In the genomic region with DNA sequence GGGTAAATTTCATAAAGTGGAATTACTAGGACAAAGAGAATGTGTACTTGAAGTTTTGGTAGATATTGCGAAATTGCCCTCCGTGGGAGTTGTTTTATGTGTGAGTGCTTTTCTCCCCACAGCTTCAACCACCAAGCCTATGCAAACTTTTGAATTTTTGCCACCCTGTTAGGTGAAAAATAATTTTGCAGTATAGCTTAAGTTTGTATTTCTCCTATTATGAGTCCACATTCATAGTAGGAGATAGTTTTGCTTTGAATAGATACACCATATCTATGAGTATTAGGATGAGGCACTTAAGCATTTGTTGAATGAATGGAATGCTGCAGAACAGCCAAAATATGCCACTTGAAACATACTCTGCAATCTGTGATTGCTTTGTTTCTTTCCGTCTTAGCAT, we compare ENCODE assay signal across 13 cellular contexts. TPM values are rescaled to one million over a fixed set of nuclear protein-coding genes. Genes with fewer than 3 reads are reported as not detected.
DNase-seq lines count a peak whose midpoint lies in the region; ATAC-seq and TF ChIP-seq lines count a peak whose summit lies in the region.
"Had no signal": no experiment of that assay in that cellular context is flagged by ENCODE, and none has a peak within 500 bp of the region (broad histone marks: within the 10 kb centered on the region; RNA-seq: fewer than 3 reads in every experiment).

No MANE protein-coding gene starts in this region.

- peaks cover 11% of the 10 kb centered on the region for H3F3A ChIP-seq in GM23248 (ENCODE audit: insufficient read depth)

- in situ Hi-C loops in GM23248 (cut with MboI), result no loop called here

- no peak for ATAC-seq in HG02981 (IDR thresholded peaks at IDR 0.05; ENCODE audit: unreplicated experiment)
- ATAC-seq in heart right ventricle, result no peak

- WGBS in GM23248 (ENCODE audit: low coverage in 1 of 2, low lambda C conversion rate in 2 of 2, missing lambda C conversion rate in 2 of 2), 2 experiments, result 20 to 32% methylated on average over 3 of the region's 3 CpGs
- 69 to 70% methylated on average over 3 of the region's 3 CpGs for WGBS in heart right ventricle, 2 donors

- intact Hi-C loops in heart right ventricle (cut with DNase I), result no loop called here

- no peak for TF ChIP-seq CTCF in heart right ventricle (IDR thresholded peaks at IDR 0.05)

- peak overlapping the region; percentile 38 for H3K27ac ChIP-seq in GM23248
- H3K27ac ChIP-seq in SK-N-MC, result peak overlapping the region; percentile 70
- H3K27ac ChIP-seq in heart right ventricle, result no peak overlapping the region
- H3K27ac ChIP-seq: epithelial cell of prostate had no signal

- H3K9me3 ChIP-seq in GM23248 (ENCODE audit: low read depth) (no peaks in the 10 kb centered on the region), SK-N-MC (ENCODE audit: low read depth, low read length) (no peaks in the 10 kb centered on the region), heart right ventricle (no peaks in the 10 kb centered on the region)

- no peak overlapping the region for H2AFZ ChIP-seq in GM23248

- H3K9ac ChIP-seq in GM23248 (no peak overlapping the region), SK-N-MC (ENCODE audit: insufficient read length) (no peak overlapping the region)

- H3K27me3 ChIP-seq in GM23248 (replicated peaks; ENCODE audit: insufficient read depth) (no peaks in the 10 kb centered on the region), heart right ventricle (no peaks in the 10 kb centered on the region)

- peaks cover 40% of the 10 kb centered on the region for H3K79me2 ChIP-seq in GM23248 (ENCODE audit: insufficient read depth)

- peak overlapping the region; percentile 70 for H3K4me2 ChIP-seq in GM23248 (ENCODE audit: unreplicated experiment)

- DNase-seq in GM23248 (peak; percentile 71), SK-N-MC (ENCODE audit: low read depth, low spot score) (peak; percentile 12), fibroblast of peridontal ligament (ENCODE audit: extremely low read depth) (peak; percentile 67), skeletal muscle cell (ENCODE audit: low read depth) (peak; percentile 18), NCI-H1417 (lab: John Stamatoyannopoulos, UW) (no peak), heart right ventricle (no peak), DMS79 treated with DMSO at 0.1 percent for 48 hours (lab: John Stamatoyannopoulos, UW) (no peak)
- DNase-seq: activated B cell treated with CpG ODN at 0.5 μM for 24 hours; activated T-cell treated with anti-CD3 and anti-CD28 coated beads, Interleukin-2, amount 50 U/mL, for 24 hours; NCI-H146; small intestine had no signal

- H3K36me3 ChIP-seq in GM23248 (ENCODE audit: low read depth), result no peaks in the 10 kb centered on the region
- no peaks in the 10 kb centered on the region; the same call in 1 of the 2 replicates for H3K36me3 ChIP-seq in SK-N-MC (ENCODE audit: insufficient read depth, low read length)
- H3K36me3 ChIP-seq in heart right ventricle, result peaks cover 0 to 36% (median 0%) of the 10 kb centered on the region in 9 donors

- H3K4me1 ChIP-seq in GM23248 (ENCODE audit: insufficient read depth) (peaks cover 17% of the 10 kb centered on the region), heart right ventricle (peaks cover 0 to 12% (median 8%) of the 10 kb centered on the region in 9 donors)

- no peaks in the 10 kb centered on the region for H3K9me2 ChIP-seq in GM23248 (ENCODE audit: insufficient read depth)

- no peaks in the 10 kb centered on the region for H4K20me1 ChIP-seq in GM23248 (ENCODE audit: insufficient read depth)

- H3K4me3 ChIP-seq in GM23248, result peak overlapping the region; percentile 33
- peak overlapping the region; percentile 15 for H3K4me3 ChIP-seq in SK-N-MC
- H3K4me3 ChIP-seq in skeletal muscle cell (ENCODE audit: low read depth, low read length), result no peak overlapping the region
- no peak overlapping the region for H3K4me3 ChIP-seq in heart right ventricle

RNA-seq across cellular contexts. Expression of gene UVRAG, which starts 43.6 kb away (rescaled TPM):
- 9.9 and 46.3 TPM in 2 replicates for total RNA-seq in GM23248 (2014; rRNA removed; shearing (Covaris generic))
- 11.0 TPM in 2 replicates for polyA plus RNA-seq in GM23248 (2016; fragmentation: Nextera tagmentation; extraction: Ambion mirVana)
- 10 to 100 TPM; 12.2 to 18.3 (median 14.7) TPM for total RNA-seq in heart right ventricle
- polyA plus RNA-seq in heart right ventricle, result 1 to 10 TPM; 5.0 to 7.8 TPM

Comparison
In these comparisons a context has a peak if more than half of its experiments do, and no peak if none do; other contexts are left out.
1. DNase-seq: peak in GM23248 (single experiment), SK-N-MC (single experiment), fibroblast of peridontal ligament (single experiment) and skeletal muscle cell (single experiment); none in NCI-H1417 (0 of 3), heart right ventricle (0 of 2) and DMS79 treated with DMSO at 0.1 percent for 48 hours (single experiment).
2. H3K27ac ChIP-seq: peak in GM23248 (single experiment) and SK-N-MC (single experiment); none in heart right ventricle (0 of 10).
3. H3K4me3 ChIP-seq: peak in GM23248 (single experiment) and SK-N-MC (single experiment); none in skeletal muscle cell (single experiment) and heart right ventricle (0 of 10).